7 cellular contexts compared by ENCODE assay signal in genomic region chr17:48893646-48894508, GRCh38. TPM values are rescaled to one million over a fixed set of nuclear protein-coding genes. Genes with fewer than 3 reads are reported as not detected.
DNase-seq lines count a peak whose midpoint lies in the region; ATAC-seq and TF ChIP-seq lines count a peak whose summit lies in the region.

No MANE protein-coding gene starts in this region.

- intact Hi-C loops in activated CD8-positive, alpha-beta T cell treated with anti-CD3 and anti-CD28 coated beads for 36 hours (cut with micrococcal nuclease) = loop anchor here (5.0 kb wide), 1 partner anchor 138 kb away; no protein-coding TSS in a partner anchor

- H3K36me3 ChIP-seq in iPS-18a (ENCODE audit: control insufficient read depth, low read depth, low read length) = peaks cover 15% of the 10 kb centered on the region

- DNase-seq in HFFc6 (no peak), RKO (ENCODE audit: low spot score) (no peak), islet precursor cell (no peak)
- no peak for DNase-seq in activated CD8-positive, alpha-beta T cell treated with anti-CD3 and anti-CD28 coated beads for 36 hours

- peaks cover 2% of the 10 kb centered on the region for H3K27me3 Mint-ChIP-seq in HFFc6 (ENCODE audit: insufficient read depth)
- H3K27me3 Mint-ChIP-seq in activated CD8-positive, alpha-beta T cell treated with anti-CD3 and anti-CD28 coated beads for 36 hours = no peaks in the 10 kb centered on the region
- no peaks in the 10 kb centered on the region for H3K27me3 Mint-ChIP-seq in stimulated activated memory B cell treated with anti-CD40 and anti-IgM and Interleukin-4, amounts not matched to agents 10 μg/mL and 1 μg/mL and 100 μg/mL, for 72 hours

- peaks cover 16% of the 10 kb centered on the region for H3K36me3 Mint-ChIP-seq in HFFc6 (ENCODE audit: low read depth)
- H3K36me3 Mint-ChIP-seq in activated CD8-positive, alpha-beta T cell treated with anti-CD3 and anti-CD28 coated beads for 36 hours (ENCODE audit: low read depth) = peaks cover 47% of the 10 kb centered on the region
- H3K36me3 Mint-ChIP-seq in stimulated activated memory B cell treated with anti-CD40 and anti-IgM and Interleukin-4, amounts not matched to agents 10 μg/mL and 1 μg/mL and 100 μg/mL, for 72 hours = peaks cover 26% of the 10 kb centered on the region

- peak overlapping the region; percentile 77 for H3K4me3 ChIP-seq in iPS-18a (ENCODE audit: low read length)

- CTCF ChIA-PET in activated CD8-positive, alpha-beta T cell treated with anti-CD3 and anti-CD28 coated beads for 36 hours (lab: Charles Lee) = interaction anchor here (0.7 to 4.4 kb wide), 8 partner anchors 10 to 139 kb away, joined by 3 to 23 read pairs (median 4); no protein-coding TSS in a partner anchor

- H3K9me3 Mint-ChIP-seq in HFFc6 = no peaks in the 10 kb centered on the region
- H3K9me3 Mint-ChIP-seq in activated CD8-positive, alpha-beta T cell treated with anti-CD3 and anti-CD28 coated beads for 36 hours = no peaks in the 10 kb centered on the region
- no peaks in the 10 kb centered on the region for H3K9me3 Mint-ChIP-seq in stimulated activated memory B cell treated with anti-CD40 and anti-IgM and Interleukin-4, amounts not matched to agents 10 μg/mL and 1 μg/mL and 100 μg/mL, for 72 hours

- H3K27ac ChIP-seq in iPS-18a (ENCODE audit: low read length) = peak overlapping the region; percentile 75

- peak overlapping the region; percentile 76 for H3K9ac ChIP-seq in iPS-18a (ENCODE audit: low read length)

- ATAC-seq in activated CD8-positive, alpha-beta T cell treated with anti-CD3 and anti-CD28 coated beads for 36 hours = no peak
- no peak for ATAC-seq in stimulated activated memory B cell treated with anti-CD40 and anti-IgM and Interleukin-4, amounts not matched to agents 10 μg/mL and 1 μg/mL and 100 μg/mL, for 72 hours
- ATAC-seq in HG03159 (IDR thresholded peaks at IDR 0.05; ENCODE audit: unreplicated experiment) = no peak

- peak overlapping the region; percentile 96 for H3K27ac Mint-ChIP-seq in HFFc6
- H3K27ac Mint-ChIP-seq in activated CD8-positive, alpha-beta T cell treated with anti-CD3 and anti-CD28 coated beads for 36 hours = peak overlapping the region; percentile 98
- peak overlapping the region; percentile 80 for H3K27ac Mint-ChIP-seq in stimulated activated memory B cell treated with anti-CD40 and anti-IgM and Interleukin-4, amounts not matched to agents 10 μg/mL and 1 μg/mL and 100 μg/mL, for 72 hours

- peaks cover 23% of the 10 kb centered on the region for H3K4me1 Mint-ChIP-seq in HFFc6 (ENCODE audit: low read depth)
- H3K4me1 Mint-ChIP-seq in activated CD8-positive, alpha-beta T cell treated with anti-CD3 and anti-CD28 coated beads for 36 hours (ENCODE audit: low read depth) = peaks cover 26% of the 10 kb centered on the region
- H3K4me1 Mint-ChIP-seq in stimulated activated memory B cell treated with anti-CD40 and anti-IgM and Interleukin-4, amounts not matched to agents 10 μg/mL and 1 μg/mL and 100 μg/mL, for 72 hours = peaks cover 19% of the 10 kb centered on the region

- H3K27me3 ChIP-seq in iPS-18a (ENCODE audit: control insufficient read depth, insufficient read depth, low read length) = no peaks in the 10 kb centered on the region

- POLR2A ChIA-PET in activated CD8-positive, alpha-beta T cell treated with anti-CD3 and anti-CD28 coated beads for 36 hours (lab: Charles Lee) = interaction anchor here (1.0 to 3.6 kb wide), 9 partner anchors 10 to 72 kb away, joined by 3 to 62 read pairs (median 4); partner anchors contain the start of gene UBE2Z

- peak overlapping the region; percentile 100 for H3K4me3 Mint-ChIP-seq in HFFc6
- peak overlapping the region; percentile 94 for H3K4me3 Mint-ChIP-seq in activated CD8-positive, alpha-beta T cell treated with anti-CD3 and anti-CD28 coated beads for 36 hours
- H3K4me3 Mint-ChIP-seq in stimulated activated memory B cell treated with anti-CD40 and anti-IgM and Interleukin-4, amounts not matched to agents 10 μg/mL and 1 μg/mL and 100 μg/mL, for 72 hours = peak overlapping the region; percentile 89

- no peak for TF ChIP-seq CTCF in HFFc6 (IDR thresholded peaks at IDR 0.05)
- TF ChIP-seq CTCF in activated CD8-positive, alpha-beta T cell treated with anti-CD3 and anti-CD28 coated beads for 36 hours (IDR thresholded peaks at IDR 0.05) = no peak

- no peaks in the 10 kb centered on the region for H3K9me3 ChIP-seq in iPS-18a (ENCODE audit: control insufficient read depth, low read depth, low read length)

- peaks cover 5% of the 10 kb centered on the region for H3K4me1 ChIP-seq in iPS-18a (ENCODE audit: control insufficient read depth, low read depth, low read length)

RNA-seq across cellular contexts. Expression of gene ATP5MC1, which starts 1.3 kb away (rescaled TPM):
- 100 to 1,000 TPM; 125 to 158 (median 145) TPM for total RNA-seq in HFFc6 (2021; fragmentation: NEBNext Ultra II Directional; extraction: Animal tissue kit (Norgen Biotek cat#: 25700))
- total RNA-seq in activated CD8-positive, alpha-beta T cell treated with anti-CD3 and anti-CD28 coated beads for 36 hours = 100 to 1,000 TPM; 125 to 131 TPM

RNA-seq across cellular contexts. Expression of gene UBE2Z, which starts 14.3 kb away (rescaled TPM):
- total RNA-seq in HFFc6 (2021; fragmentation: NEBNext Ultra II Directional; extraction: Animal tissue kit (Norgen Biotek cat#: 25700)) = 100 to 1,000 TPM; 117 to 135 (median 125) TPM
- total RNA-seq in activated CD8-positive, alpha-beta T cell treated with anti-CD3 and anti-CD28 coated beads for 36 hours = 10 to 100 TPM; 71.1 to 74.3 TPM

RNA-seq across cellular contexts. Expression of gene SNF8, which starts 50.8 kb away (rescaled TPM):
- total RNA-seq in HFFc6 (2021; fragmentation: NEBNext Ultra II Directional; extraction: Animal tissue kit (Norgen Biotek cat#: 25700)) = 100 to 1,000 TPM; 131 to 176 (median 157) TPM
- total RNA-seq in activated CD8-positive, alpha-beta T cell treated with anti-CD3 and anti-CD28 coated beads for 36 hours = 10 to 100 TPM; 87.5 to 99.7 TPM
